ENCODE assay signal across 8 cellular contexts in the genomic region with DNA sequence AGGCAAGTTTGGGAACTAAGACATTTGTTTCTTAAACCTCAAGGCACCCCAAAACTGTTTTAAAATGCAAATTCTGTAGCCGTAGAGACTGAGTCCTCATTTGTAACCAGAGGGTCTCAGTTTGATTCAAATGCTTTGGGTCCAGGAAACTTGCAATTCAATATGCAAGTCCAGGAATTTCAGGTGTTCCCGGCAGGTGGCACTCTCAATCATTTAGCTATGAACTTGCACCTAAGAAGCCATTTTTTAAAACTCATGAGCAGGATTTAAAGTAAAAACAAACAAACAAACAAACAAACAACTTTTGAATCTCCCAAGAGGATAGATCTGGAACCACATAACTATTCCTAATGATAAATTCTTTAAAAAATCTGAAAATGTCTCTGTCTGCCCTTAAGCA. TPM values are rescaled to one million over a fixed set of nuclear protein-coding genes. Genes with fewer than 3 reads are reported as not detected.
DNase-seq lines count a peak whose midpoint lies in the region; ATAC-seq and TF ChIP-seq lines count a peak whose summit lies in the region.

No MANE protein-coding gene starts in this region.

- no peaks in the 10 kb centered on the region for H4K20me1 ChIP-seq in OCI-LY1 (ENCODE audit: insufficient read depth, low read length)

- no peak overlapping the region for H3K4me2 ChIP-seq in OCI-LY1 (ENCODE audit: low read length)

- TF ChIP-seq CTCF in GM10266 (IDR thresholded peaks at IDR 0.05; ENCODE audit: control insufficient read depth, insufficient read depth, low read depth, missing control alignments) (peak; percentile 34), OCI-LY1 (IDR thresholded peaks at IDR 0.05; ENCODE audit: low read length) (peak; percentile 53), fibroblast of the aortic adventitia (IDR thresholded peaks at IDR 0.05; ENCODE audit: insufficient read depth, low read length) (peak; percentile 32)

- H3K79me2 ChIP-seq in OCI-LY1 (ENCODE audit: insufficient read depth, low read length): no peaks in the 10 kb centered on the region

- no peaks in the 10 kb centered on the region for H3K9me3 ChIP-seq in OCI-LY1 (ENCODE audit: low read length)

- H3F3A ChIP-seq in OCI-LY1 (ENCODE audit: insufficient read depth, low read length): no peaks in the 10 kb centered on the region

- no peaks in the 10 kb centered on the region for H3K4me1 ChIP-seq in OCI-LY1 (ENCODE audit: insufficient read depth, low read length, severe bottlenecking)

- H3K27ac ChIP-seq in OCI-LY1 (ENCODE audit: low read depth, low read length, poor library complexity, severe bottlenecking): no peak overlapping the region

- no peak overlapping the region for H2AFZ ChIP-seq in OCI-LY1 (ENCODE audit: low read length)

- H3K4me3 ChIP-seq in OCI-LY1 (ENCODE audit: low read depth, low read length, poor library complexity, severe bottlenecking): no peak overlapping the region
- H3K4me3 ChIP-seq in fibroblast of the aortic adventitia (ENCODE audit: low read depth, low read length): no peak overlapping the region

- ATAC-seq in stimulated activated naive CD8-positive, alpha-beta T cell treated with anti-CD3 and anti-CD28 coated beads, Interleukin-15, Interleukin-2, amounts not matched to agents 100 U/mL and 50 U/mL, for 24 hours: no peak

- H3K9ac ChIP-seq in OCI-LY1 (ENCODE audit: low read length): no peak overlapping the region

- no peaks in the 10 kb centered on the region for H3K36me3 ChIP-seq in OCI-LY1 (ENCODE audit: insufficient read depth, low read length)

- peak; percentile 60 for DNase-seq in ACHN
- no peak for DNase-seq in GM10266 (ENCODE audit: extremely low spot score)
- DNase-seq in fibroblast of the aortic adventitia (ENCODE audit: low read depth): peak; percentile 67
- no peak for DNase-seq in KG1 (lab: John Stamatoyannopoulos, UW)
- DNase-seq in NCI-H510A (lab: John Stamatoyannopoulos, UW): no peak
- DNase-seq in SW 1271 (lab: John Stamatoyannopoulos, UW): no peak
- DNase-seq in stimulated activated naive CD8-positive, alpha-beta T cell treated with anti-CD3 and anti-CD28 coated beads, Interleukin-15, Interleukin-2, amounts not matched to agents 100 U/mL and 50 U/mL, for 24 hours: no peak

- in situ Hi-C loops in ACHN (cut with HindIII; ENCODE audit: low pct_ligation_motif_present, low pct_unique_long_range_greater_than_20kb, low sequenced_read_pairs): no loop called here

- H3K9me2 ChIP-seq in OCI-LY1 (ENCODE audit: low read depth, low read length): no peaks in the 10 kb centered on the region

- H3K27me3 ChIP-seq in OCI-LY1 (ENCODE audit: insufficient read depth, low read length): 0 out of 2 replicates have a peak, but pooled peaks cover 4% of the 10 kb centered on the region

RNA-seq across cellular contexts. Expression of a gene that starts 8.7 kb away (rescaled TPM):
- total RNA-seq in fibroblast of the aortic adventitia (ENCODE audit: low replicate concordance): 0.82 and 1.7 TPM in 2 replicates

Comparison
In these comparisons a context has a peak if more than half of its experiments do, and no peak if none do; other contexts are left out.
1. DNase-seq: peak in ACHN (single experiment) and fibroblast of the aortic adventitia (single experiment); none in GM10266 (single experiment), KG1 (single experiment), NCI-H510A (single experiment), SW 1271 (0 of 2) and stimulated activated naive CD8-positive, alpha-beta T cell treated with anti-CD3 and anti-CD28 coated beads, Interleukin-15, Interleukin-2, amounts not matched to agents 100 U/mL and 50 U/mL, for 24 hours (single experiment).
2. Peak in every context shown above with its lines, with median percentiles within 50 percentile points of each other: CTCF ChIP-seq.